14 cellular contexts compared by ENCODE assay signal in genomic region chr10:91525939-91526712, GRCh38.
"Had no signal": no experiment of that assay in that cellular context is flagged by ENCODE, and none has a peak within 500 bp of the region (broad histone marks: within the 10 kb centered on the region; RNA-seq: fewer than 3 reads in every experiment).

No MANE protein-coding gene starts in this region.

- H3K4me3 ChIP-seq: adrenal gland had no signal

- H3K27me3 ChIP-seq: adrenal gland, neutrophil had no signal

- H3K9me3 ChIP-seq: adrenal gland, neutrophil had no signal

- H3K9me3 Mint-ChIP-seq: central memory CD8-positive, alpha-beta T cell; stimulated activated naive CD8-positive, alpha-beta T cell treated with anti-CD3 and anti-CD28 coated beads, Interleukin-15, Interleukin-2, amounts not matched to agents 100 ng/mL and 50 ng/mL, for 24 hours; T-helper 2 cell treated with Interferon-gamma antibody and Interleukin-4, amounts not matched to agents 5 μg/mL and 100 μg/mL, for 36 hours had no signal

- H3K36me3 ChIP-seq: adrenal gland, neutrophil had no signal

- H3K4me3 Mint-ChIP-seq: central memory CD8-positive, alpha-beta T cell; stimulated activated naive CD8-positive, alpha-beta T cell treated with anti-CD3 and anti-CD28 coated beads, Interleukin-15, Interleukin-2, amounts not matched to agents 100 ng/mL and 50 ng/mL, for 24 hours; T-helper 2 cell treated with Interferon-gamma antibody and Interleukin-4, amounts not matched to agents 5 μg/mL and 100 μg/mL, for 36 hours had no signal

- H3K4me1 Mint-ChIP-seq: central memory CD8-positive, alpha-beta T cell had no signal

- H3K27ac ChIP-seq: adrenal gland, foreskin keratinocyte, neutrophil had no signal

- H3K27ac Mint-ChIP-seq: stimulated activated naive CD8-positive, alpha-beta T cell treated with anti-CD3 and anti-CD28 coated beads, Interleukin-15, Interleukin-2, amounts not matched to agents 100 ng/mL and 50 ng/mL, for 24 hours; T-helper 2 cell treated with Interferon-gamma antibody and Interleukin-4, amounts not matched to agents 5 μg/mL and 100 μg/mL, for 36 hours had no signal

- H3K4me1 ChIP-seq: foreskin keratinocyte had no signal

- DNase-seq: activated CD4-positive, alpha-beta T cell treated with anti-CD3 and anti-CD28 coated beads, Interleukin-2, amount 50 U/mL, for 4 hours; activated naive CD4-positive, alpha-beta T cell treated with anti-CD3 and anti-CD28 coated beads, Interleukin-2, amount 50 U/mL, for 16 hours; activated T-cell treated with anti-CD3 and anti-CD28 coated beads, Interleukin-2, amount 50 U/mL, for 1 hour; dermis blood vessel endothelial cell; foreskin keratinocyte; stimulated activated CD4-positive, alpha-beta T cell treated with anti-CD3 and anti-CD28 coated beads, Interleukin-2, amount 100 ng/mL, for 48 hours; stimulated activated CD8-positive, alpha-beta memory T cell treated with anti-CD3 and anti-CD28 coated beads, Interleukin-4, amount 100 ng/mL, for 48 hours had no signal

- ATAC-seq: activated CD4-positive, CD25-positive, alpha-beta regulatory T cell treated with anti-CD3 and anti-CD28 coated beads, Interleukin-2, amount 50 U/mL, for 24 hours; foreskin keratinocyte; sciatic nerve had no signal
